In genomic region chr1:83543222-83543973, GRCh38 we compare ENCODE assay signal across 5 cellular contexts.
"Had no signal": no experiment of that assay in that cellular context is flagged by ENCODE, and none has a peak within 500 bp of the region (broad histone marks: within the 10 kb centered on the region; RNA-seq: fewer than 3 reads in every experiment).

No MANE protein-coding gene starts in this region.

- FAIRE-seq: HTR-8/SVneo had no signal

- DNase-seq: GOT3, H9, HCEC 1CT, IMR-90 had no signal
